8 cellular contexts compared by ENCODE assay signal in genomic region chr12:88579941-88580871, GRCh38. TPM values are rescaled to one million over a fixed set of nuclear protein-coding genes. Genes with fewer than 3 reads are reported as not detected.
A peak's percentile ranks its signal among the peaks of the same experiment; 100 is the strongest.
DNase-seq lines count a peak whose midpoint lies in the region; ATAC-seq and TF ChIP-seq lines count a peak whose summit lies in the region.

A gene with protein sequence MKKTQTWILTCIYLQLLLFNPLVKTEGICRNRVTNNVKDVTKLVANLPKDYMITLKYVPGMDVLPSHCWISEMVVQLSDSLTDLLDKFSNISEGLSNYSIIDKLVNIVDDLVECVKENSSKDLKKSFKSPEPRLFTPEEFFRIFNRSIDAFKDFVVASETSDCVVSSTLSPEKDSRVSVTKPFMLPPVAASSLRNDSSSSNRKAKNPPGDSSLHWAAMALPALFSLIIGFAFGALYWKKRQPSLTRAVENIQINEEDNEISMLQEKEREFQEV (minus strand): TSS chr12:88580471. CDS start chr12:88580278, 193 bp downstream.

- no peaks in the 10 kb centered on the region for H3K36me3 ChIP-seq in GM06990 (ENCODE audit: control insufficient read depth, insufficient read depth, low read length)

- intact Hi-C loops in left colon (cut with DNase I, micrococcal nuclease): loop anchor here in 1 of 2 donors (10.0 kb wide), 1 partner anchor 415 kb away; no protein-coding TSS in a partner anchor

- DNase-seq in GM06990 (ENCODE audit: extremely low read depth, insufficient read length) (peak; percentile 44), HEK293T (ENCODE audit: extremely low spot score) (peak; percentile 80), NCI-H1105 treated with DMSO at 0.1 percent for 48 hours (lab: John Stamatoyannopoulos, UW) (peak; percentile 89), SKM-1 (lab: John Stamatoyannopoulos, UW; ENCODE audit: unreplicated experiment) (peak; percentile 27), dermis blood vessel endothelial cell (peak; percentile 91), left colon (peak; percentile 85 to 89), OCI-M2 (lab: John Stamatoyannopoulos, UW; ENCODE audit: unreplicated experiment) (no peak)
- DNase-seq in stimulated activated CD4-positive, alpha-beta T cell treated with anti-CD3 and anti-CD28 coated beads, Interleukin-4, amount 100 ng/mL, for 1 hour: peak; percentile 1

- CTCF ChIA-PET in HEK293T (lab: Yijun Ruan, JAX): interaction anchor here (0.7 to 1.0 kb wide), 4 partner anchors 8 to 1292 kb away, joined by 3 read pairs; no protein-coding TSS in a partner anchor

- H3K4me3 ChIP-seq in GM06990 (replicated peaks; ENCODE audit: low read depth, low read length): peak within 1 kb of the TSS; percentile 10

- peak; percentile 90 for ATAC-seq in left colon

- POLR2A ChIA-PET in HEK293T (lab: Yijun Ruan, JAX): interaction anchor here (0.9 to 2.1 kb wide), 10 partner anchors 9 to 438 kb away, joined by 3 to 9 read pairs (median 4); partner anchors contain the start of genes CEP290 and TMTC3

- no peaks in the 10 kb centered on the region; the same call in 1 of the 2 replicates for H3K27me3 ChIP-seq in GM06990 (replicated peaks; ENCODE audit: control insufficient read depth, insufficient read depth, low read length)

- no peak for TF ChIP-seq CTCF in GM06990 (IDR thresholded peaks at IDR 0.05; ENCODE audit: insufficient read depth, low read length, poor library complexity, severe bottlenecking)

TF ChIP-seq in HEK293T, 16 proteins besides CTCF, POLR2A, EP300 and RAD21:
- TF ChIP-seq HDGF (IDR thresholded peaks at IDR 0.05; ENCODE audit: borderline replicate concordance) (no peak), L3MBTL2 (conservative IDR thresholded peaks at IDR 0.05) (peak; percentile 80)

RNA-seq across cellular contexts. Expression of the gene that starts here (rescaled TPM):
- total RNA-seq in dermis blood vessel endothelial cell (8.8 and 13.1 TPM in 2 replicates), left colon (10 to 100 TPM; 34.2 to 35.2 TPM)
